Comparison of ENCODE assay signal across 8 cellular contexts in the genomic region with DNA sequence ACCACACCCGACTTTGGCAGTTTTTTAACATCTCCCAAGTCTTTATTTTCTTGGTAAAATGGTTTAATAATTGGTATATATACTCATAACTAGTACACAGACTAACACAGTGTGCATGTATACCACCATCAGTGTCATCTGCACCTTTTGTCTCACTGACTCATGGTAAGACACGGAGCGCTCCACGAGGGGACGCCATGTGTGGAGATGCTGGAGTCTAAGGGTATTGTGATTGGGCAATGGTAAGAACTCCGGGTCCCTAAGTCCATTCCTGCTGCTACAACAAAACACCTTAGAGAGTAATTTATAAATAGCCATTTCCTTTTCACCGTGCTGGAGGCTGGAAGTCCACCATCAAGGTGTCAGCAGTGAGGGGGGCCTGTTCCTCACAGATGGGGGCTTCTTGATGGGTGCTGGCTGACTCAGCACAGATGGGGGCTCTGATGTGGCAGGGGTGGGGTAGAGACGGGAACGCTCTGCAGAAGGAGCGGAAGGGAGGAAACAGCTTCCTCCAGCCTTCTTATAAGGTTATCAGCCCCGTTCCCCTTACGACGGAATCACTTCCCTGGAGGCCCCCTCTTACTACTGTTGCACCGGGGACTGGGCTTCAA. TPM values are rescaled to one million over a fixed set of nuclear protein-coding genes. Genes with fewer than 3 reads are reported as not detected.
DNase-seq lines count a peak whose midpoint lies in the region; ATAC-seq, FAIRE-seq and TF ChIP-seq lines count a peak whose summit lies in the region.

No MANE protein-coding gene starts in this region.

- H3K9me3 Mint-ChIP-seq in WTC11, result peaks cover 6% of the 10 kb centered on the region

- POLR2A ChIA-PET in WTC11 (lab: Charles Lee), result no interaction called here

- H3K4me1 ChIP-seq in fibroblast of lung (ENCODE audit: control insufficient read depth, extremely low read depth, insufficient read depth, low read length), result no peaks in the 10 kb centered on the region
- H3K4me1 ChIP-seq in skeletal muscle tissue (ENCODE audit: control insufficient read depth in 3 of 3, insufficient read depth in 3 of 3, low read length in 3 of 3), result peaks cover 3 to 10% (median 5%) of the 10 kb centered on the region in 3 donors

- ATAC-seq in GM18502 (IDR thresholded peaks at IDR 0.05; ENCODE audit: poor library complexity, unreplicated experiment), result peak; percentile 14
- peak; percentile 54; the same call in 1 of the 2 replicates for ATAC-seq in WTC11
- no peak for ATAC-seq in HG02763 (IDR thresholded peaks at IDR 0.05; ENCODE audit: unreplicated experiment)
- no peak for ATAC-seq in HG03280 (IDR thresholded peaks at IDR 0.05; ENCODE audit: unreplicated experiment)

- H3K36me3 Mint-ChIP-seq in WTC11, result peaks cover 6% of the 10 kb centered on the region

- H3K4me2 ChIP-seq in fibroblast of lung (ENCODE audit: extremely low read depth, insufficient read depth, low read length), result peak overlapping the region; percentile 70

- peaks cover 23% of the 10 kb centered on the region for H3K4me1 Mint-ChIP-seq in WTC11

- H3K9me3 ChIP-seq in fibroblast of lung (ENCODE audit: control insufficient read depth, insufficient read depth, low read depth, low read length) (no peaks in the 10 kb centered on the region), skeletal muscle tissue (ENCODE audit: control insufficient read depth in 3 of 3, low read length in 3 of 3) (no peaks in the 10 kb centered on the region)

- H3K27me3 ChIP-seq in fibroblast of lung (ENCODE audit: control insufficient read depth, insufficient read depth, low read length) (peaks cover 24% of the 10 kb centered on the region), skeletal muscle tissue (ENCODE audit: control insufficient read depth in 3 of 3, insufficient read depth in 3 of 3, low read length in 3 of 3) (peaks cover 5 to 10% (median 7%) of the 10 kb centered on the region in 3 donors)

- no peaks in the 10 kb centered on the region for H3K79me2 ChIP-seq in fibroblast of lung (ENCODE audit: control insufficient read depth, insufficient read depth, low read length)

- H2AFZ ChIP-seq in fibroblast of lung (ENCODE audit: low read length), result no peak overlapping the region

- no peak for FAIRE-seq in HTR-8/SVneo (lab: Jason Lieb, UNC)

- CTCF ChIA-PET in WTC11 (lab: Charles Lee), result interaction anchor here (2.2 kb wide), 1 partner anchor 29 kb away, joined by 13 read pairs; no protein-coding TSS in a partner anchor

- no peak overlapping the region for H3K27ac ChIP-seq in fibroblast of lung (ENCODE audit: insufficient read depth, low read length)
- no peak overlapping the region for H3K27ac ChIP-seq in skeletal muscle tissue (ENCODE audit: low read depth, low read length)

- H3K27me3 Mint-ChIP-seq in WTC11 (ENCODE audit: low read depth), result peaks cover 61% of the 10 kb centered on the region

- H3K9ac ChIP-seq in fibroblast of lung (ENCODE audit: insufficient read depth, low read length) (no peak overlapping the region), skeletal muscle tissue (ENCODE audit: low read depth in 1 of 3, low read length in 3 of 3) (peak overlapping the region in 1 of 3 donors; percentile 45)

- no peaks in the 10 kb centered on the region for H4K20me1 ChIP-seq in fibroblast of lung (ENCODE audit: control insufficient read depth, extremely low read depth, insufficient read depth, low read length)

- DNase-seq in WTC11 (ENCODE audit: low spot score) (no peak), fibroblast of lung (ENCODE audit: low read depth in 2 of 2) (no peak), HTR-8/SVneo (ENCODE audit: insufficient read length, low spot score) (no peak), amygdala (lab: John Stamatoyannopoulos, UW) (no peak)

- peak overlapping the region; percentile 73 for H3K4me3 Mint-ChIP-seq in WTC11

- H3K36me3 ChIP-seq in fibroblast of lung (ENCODE audit: control insufficient read depth, insufficient read depth, low read length) (no peaks in the 10 kb centered on the region), skeletal muscle tissue (ENCODE audit: control insufficient read depth in 3 of 3, insufficient read depth in 3 of 3, low read length in 3 of 3) (no peaks in the 10 kb centered on the region)

- H3K4me3 ChIP-seq in fibroblast of lung (replicated peaks in 1 of 4; ENCODE audit: control extremely low read depth in 1 of 4, insufficient read depth in 1 of 4, low read depth in 3 of 4, low read length in 4 of 4) (peak overlapping the region in 2 of 4 experiments; percentile 27 to 40), skeletal muscle tissue (ENCODE audit: low read length in 3 of 3) (peak overlapping the region; percentile 57 to 67 (median 65))

- H3K27ac Mint-ChIP-seq in WTC11, result no peak overlapping the region

- TF ChIP-seq CTCF in WTC11 (IDR thresholded peaks at IDR 0.05), result no peak
- TF ChIP-seq CTCF in fibroblast of lung (conservative IDR thresholded peaks at IDR 0.05 in 1 of 2, IDR thresholded peaks at IDR 0.05 in 1 of 2; ENCODE audit: low read depth in 1 of 2, low read length in 2 of 2), result no peak

TF ChIP-seq in WTC11, 78 proteins besides CTCF, POLR2A, EP300 and RAD21:
- TF ChIP-seq JAZF1 (CRISPR knock-in tag; IDR thresholded peaks at IDR 0.05), result no peak
- TF ChIP-seq, protein P1, sequence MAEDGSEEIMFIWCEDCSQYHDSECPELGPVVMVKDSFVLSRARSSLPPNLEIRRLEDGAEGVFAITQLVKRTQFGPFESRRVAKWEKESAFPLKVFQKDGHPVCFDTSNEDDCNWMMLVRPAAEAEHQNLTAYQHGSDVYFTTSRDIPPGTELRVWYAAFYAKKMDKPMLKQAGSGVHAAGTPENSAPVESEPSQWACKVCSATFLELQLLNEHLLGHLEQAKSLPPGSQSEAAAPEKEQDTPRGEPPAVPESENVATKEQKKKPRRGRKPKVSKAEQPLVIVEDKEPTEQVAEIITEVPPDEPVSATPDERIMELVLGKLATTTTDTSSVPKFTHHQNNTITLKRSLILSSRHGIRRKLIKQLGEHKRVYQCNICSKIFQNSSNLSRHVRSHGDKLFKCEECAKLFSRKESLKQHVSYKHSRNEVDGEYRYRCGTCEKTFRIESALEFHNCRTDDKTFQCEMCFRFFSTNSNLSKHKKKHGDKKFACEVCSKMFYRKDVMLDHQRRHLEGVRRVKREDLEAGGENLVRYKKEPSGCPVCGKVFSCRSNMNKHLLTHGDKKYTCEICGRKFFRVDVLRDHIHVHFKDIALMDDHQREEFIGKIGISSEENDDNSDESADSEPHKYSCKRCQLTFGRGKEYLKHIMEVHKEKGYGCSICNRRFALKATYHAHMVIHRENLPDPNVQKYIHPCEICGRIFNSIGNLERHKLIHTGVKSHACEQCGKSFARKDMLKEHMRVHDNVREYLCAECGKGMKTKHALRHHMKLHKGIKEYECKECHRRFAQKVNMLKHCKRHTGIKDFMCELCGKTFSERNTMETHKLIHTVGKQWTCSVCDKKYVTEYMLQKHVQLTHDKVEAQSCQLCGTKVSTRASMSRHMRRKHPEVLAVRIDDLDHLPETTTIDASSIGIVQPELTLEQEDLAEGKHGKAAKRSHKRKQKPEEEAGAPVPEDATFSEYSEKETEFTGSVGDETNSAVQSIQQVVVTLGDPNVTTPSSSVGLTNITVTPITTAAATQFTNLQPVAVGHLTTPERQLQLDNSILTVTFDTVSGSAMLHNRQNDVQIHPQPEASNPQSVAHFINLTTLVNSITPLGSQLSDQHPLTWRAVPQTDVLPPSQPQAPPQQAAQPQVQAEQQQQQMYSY (CRISPR knock-in tag; IDR thresholded peaks at IDR 0.05), result peak; percentile 77
- TF ChIP-seq TCF7 (CRISPR knock-in tag; IDR thresholded peaks at IDR 0.05; ENCODE audit: low read depth), result no peak
TF ChIP-seq in WTC11: peak in this region for 1.

RNA-seq across cellular contexts. Expression of a gene that starts 42.0 kb away (rescaled TPM):
- total RNA-seq in WTC11 (2021), result 0.05 TPM in 1 of 3 replicates, not detected in the others
- not detected in 2 replicates for total RNA-seq in fibroblast of lung
- polyA plus RNA-seq in fibroblast of lung, result not detected in 2 replicates
- not detected in 2 replicates for polyA plus RNA-seq in fibroblast of lung (2012)
- not detected in 2 replicates for polyA minus RNA-seq in fibroblast of lung (ENCODE audit: low replicate concordance)
- not detected for total RNA-seq in skeletal muscle tissue

Comparison
In these comparisons a context has a peak if more than half of its experiments do, and no peak if none do; other contexts are left out.
1. ATAC-seq: peak in GM18502 (single experiment) and WTC11 (single experiment); none in HG02763 (single experiment) and HG03280 (single experiment).